ENCODE assay signal across 8 cellular contexts in the genomic region with DNA sequence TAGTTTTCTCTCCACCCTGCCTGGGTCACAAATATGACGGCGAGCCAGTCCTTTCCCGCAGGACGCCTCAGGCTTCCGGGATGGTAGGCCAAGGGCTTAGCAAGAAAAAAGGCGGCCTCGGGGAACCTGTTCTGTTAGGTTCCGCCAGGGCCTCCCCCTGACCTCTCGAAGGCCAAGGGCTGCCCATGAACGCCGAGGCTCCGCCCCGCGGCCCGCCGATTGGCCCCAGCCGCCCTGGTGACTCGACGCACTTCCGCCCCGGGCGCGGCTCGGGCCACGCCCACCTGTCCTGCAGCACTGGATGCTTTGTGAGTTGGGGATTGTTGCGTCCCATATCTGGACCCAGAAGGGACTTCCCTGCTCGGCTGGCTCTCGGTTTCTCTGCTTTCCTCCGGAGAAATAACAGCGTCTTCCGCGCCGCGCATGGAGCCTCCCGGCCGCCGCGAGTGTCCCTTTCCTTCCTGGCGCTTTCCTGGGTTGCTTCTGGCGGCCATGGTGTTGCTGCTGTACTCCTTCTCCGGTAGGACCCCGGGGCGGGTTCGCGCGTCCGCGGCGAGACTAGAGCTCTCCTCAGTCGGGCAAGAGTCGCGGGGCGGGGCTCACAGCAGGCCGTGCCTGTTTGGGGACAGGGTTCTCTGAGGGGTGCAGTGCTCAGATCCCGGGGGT. TPM values are rescaled to one million over a fixed set of nuclear protein-coding genes. Genes with fewer than 3 reads are reported as not detected.
A peak's percentile ranks its signal among the peaks of the same experiment; 100 is the strongest.
DNase-seq lines count a peak whose midpoint lies in the region; ATAC-seq lines count a peak whose summit lies in the region.

CD46 (plus strand) TSS at position 265 of the 666 bp plus-strand sequence; CDS start at position 424, 159 bp downstream.

- peak within 1 kb of the TSS; percentile 96 for H3K4me3 ChIP-seq in BLaER1

- peak within 1 kb of the TSS; percentile 97 for H3K27ac Mint-ChIP-seq in activated CD4-positive, alpha-beta T cell treated with anti-CD3 and anti-CD28 coated beads, Interleukin-2, amount 10 ng/mL, durations not matched to agents 7 days and 5 days

- H3K36me3 ChIP-seq in BLaER1, result peaks cover 2% of the 10 kb centered on the region; the same call in 1 of the 2 replicates

- CTCF ChIA-PET in activated CD4-positive, alpha-beta T cell treated with anti-CD3 and anti-CD28 coated beads, Interleukin-2, amount 10 ng/mL, durations not matched to agents 7 days and 5 days (lab: Charles Lee), result no interaction called here

- H3K4me1 Mint-ChIP-seq in activated CD4-positive, alpha-beta T cell treated with anti-CD3 and anti-CD28 coated beads, Interleukin-2, amount 10 ng/mL, durations not matched to agents 7 days and 5 days, result peaks cover 76% of the 10 kb centered on the region

- peak within 1 kb of the TSS; percentile 100 for H3K4me3 Mint-ChIP-seq in activated CD4-positive, alpha-beta T cell treated with anti-CD3 and anti-CD28 coated beads, Interleukin-2, amount 10 ng/mL, durations not matched to agents 7 days and 5 days

- H3K4me1 ChIP-seq in BLaER1, result peaks cover 27% of the 10 kb centered on the region

- H3K27me3 ChIP-seq in BLaER1, result no peaks in the 10 kb centered on the region

- H3K9ac ChIP-seq in BLaER1, result peak within 1 kb of the TSS; percentile 90

- ATAC-seq in GM19328 (IDR thresholded peaks at IDR 0.05; ENCODE audit: unreplicated experiment) (peak; percentile 93), HG03520 (IDR thresholded peaks at IDR 0.05; ENCODE audit: unreplicated experiment) (peak; percentile 95), left lobe of liver (peak; percentile 91)

- peaks cover 47% of the 10 kb centered on the region for H4K20me1 ChIP-seq in BLaER1

- H3K36me3 Mint-ChIP-seq in activated CD4-positive, alpha-beta T cell treated with anti-CD3 and anti-CD28 coated beads, Interleukin-2, amount 10 ng/mL, durations not matched to agents 7 days and 5 days (ENCODE audit: low read depth), result peaks cover 13% of the 10 kb centered on the region

- POLR2A ChIA-PET in activated CD4-positive, alpha-beta T cell treated with anti-CD3 and anti-CD28 coated beads, Interleukin-2, amount 10 ng/mL, durations not matched to agents 7 days and 5 days (lab: Charles Lee), result interaction anchor here (0.7 kb wide), 1 partner anchor 1754 kb away, joined by 5 read pairs; no protein-coding TSS in a partner anchor

- no peaks in the 10 kb centered on the region for H3K9me3 ChIP-seq in BLaER1

- H3K9me3 Mint-ChIP-seq in activated CD4-positive, alpha-beta T cell treated with anti-CD3 and anti-CD28 coated beads, Interleukin-2, amount 10 ng/mL, durations not matched to agents 7 days and 5 days, result no peaks in the 10 kb centered on the region

- H3K27ac ChIP-seq in BLaER1, result peak within 1 kb of the TSS; percentile 76

- peak; percentile 98 for DNase-seq in NCI-H69 (lab: John Stamatoyannopoulos, UW)
- DNase-seq in activated CD4-positive, alpha-beta T cell treated with anti-CD3 and anti-CD28 coated beads, Interleukin-2, amount 10 ng/mL, durations not matched to agents 7 days and 5 days, result peak; percentile 96
- peak; percentile 62 for DNase-seq in cortex of kidney (lab: John Stamatoyannopoulos, UW)
- peak; percentile 98 for DNase-seq in left lobe of liver (ENCODE audit: low spot score)
- peak; percentile 90 for DNase-seq in stimulated activated CD4-positive, alpha-beta T cell treated with anti-CD3 and anti-CD28 coated beads, Interleukin-2, amount 100 ng/mL, for 4 hours (ENCODE audit: low read depth)

- H3K27me3 Mint-ChIP-seq in activated CD4-positive, alpha-beta T cell treated with anti-CD3 and anti-CD28 coated beads, Interleukin-2, amount 10 ng/mL, durations not matched to agents 7 days and 5 days, result no peaks in the 10 kb centered on the region

- peak within 1 kb of the TSS; percentile 93 for H3K4me2 ChIP-seq in BLaER1

RNA-seq across cellular contexts. Expression of gene CD46, which starts in this region (rescaled TPM):
- total RNA-seq in activated CD4-positive, alpha-beta T cell treated with anti-CD3 and anti-CD28 coated beads, Interleukin-2, amount 10 ng/mL, durations not matched to agents 7 days and 5 days, result 100 to 1,000 TPM; 112 to 115 TPM
- total RNA-seq in left lobe of liver, result 96.2 TPM

Comparison
In these comparisons a context has a peak if more than half of its experiments do, and no peak if none do; other contexts are left out.
1. Peak in every context shown above with its lines: DNase-seq, ATAC-seq, H3K4me3 ChIP-seq and H3K27ac ChIP-seq.